ENCODE assay signal across 8 cellular contexts in the genomic region with DNA sequence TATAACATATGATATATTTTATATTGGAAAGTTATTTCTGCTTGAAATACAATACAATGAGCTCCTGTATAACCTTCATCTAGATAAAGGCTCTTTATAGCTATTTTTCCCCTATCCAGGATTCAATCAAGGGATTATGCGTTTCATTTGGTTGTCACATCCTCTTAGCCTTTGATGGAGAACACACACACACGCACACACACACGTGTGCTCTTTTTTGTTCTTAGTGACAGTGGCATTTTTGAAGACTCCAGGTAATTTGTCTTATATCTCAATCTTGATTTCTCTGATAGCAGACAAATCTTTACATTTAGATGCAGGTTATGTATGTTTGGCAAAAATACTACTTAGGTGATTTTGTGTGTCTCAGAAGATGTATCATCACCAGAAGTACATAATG.
"Had no signal": no experiment of that assay in that cellular context is flagged by ENCODE, and none has a peak within 500 bp of the region (broad histone marks: within the 10 kb centered on the region; RNA-seq: fewer than 3 reads in every experiment).

No MANE protein-coding gene starts in this region.

- H3K36me3 ChIP-seq: HAP-1 had no signal

- DNase-seq: GM23248, GOT3, H7, H9, HCEC 1CT, HFFc6 had no signal

- H3K9ac ChIP-seq: GM23248 had no signal

- H3K27ac ChIP-seq: GM23248 had no signal

- H2AFZ ChIP-seq: GM23248, GM23338 had no signal

- H3K4me3 ChIP-seq: GM23248, GM23338, HAP-1 had no signal

- H3K4me2 ChIP-seq: GM23338 had no signal

- H3K9me3 ChIP-seq: HAP-1 had no signal
